ENCODE assay signal across 8 cellular contexts in the genomic region with DNA sequence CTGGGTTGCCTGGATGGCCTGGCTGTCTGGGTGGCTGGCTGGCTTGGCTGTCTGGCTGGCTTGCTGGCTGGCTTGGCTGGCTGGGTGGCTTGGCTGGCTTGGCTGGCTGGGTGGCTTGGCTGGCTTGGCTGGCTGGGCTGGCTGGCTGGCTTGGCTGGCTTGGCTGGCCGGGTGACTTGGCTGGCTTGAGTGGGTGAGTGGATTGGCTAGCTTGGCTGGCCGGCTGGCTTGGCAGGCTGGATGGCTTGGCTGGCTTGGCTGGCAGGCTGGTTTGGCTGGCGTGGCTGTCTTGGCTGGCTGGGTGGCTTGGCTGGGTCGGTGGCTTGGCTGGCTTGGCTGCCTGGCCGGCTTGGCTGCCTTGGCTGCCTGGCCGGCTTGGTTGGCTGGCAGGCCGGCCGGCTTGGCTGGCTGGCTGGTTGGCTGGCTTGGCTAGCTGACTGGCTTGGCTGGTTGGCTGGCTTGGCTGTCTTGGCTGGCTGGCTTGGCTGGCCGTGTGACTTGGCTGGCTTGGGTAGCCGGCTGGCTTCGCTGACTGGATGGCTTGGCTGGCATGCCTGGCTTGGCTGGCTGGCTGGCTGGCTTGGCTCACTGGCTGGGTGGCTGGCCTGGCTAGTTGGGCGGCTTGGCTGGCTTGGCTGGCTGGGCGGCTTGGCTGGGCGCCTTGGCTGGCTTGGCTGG.
DNase-seq lines count a peak whose midpoint lies in the region; ATAC-seq, FAIRE-seq and TF ChIP-seq lines count a peak whose summit lies in the region.
"Not testable (repeated sequence)": the region's sequence is repeated elsewhere in the genome, so short reads cannot be mapped to it uniquely, and the experiment has no call there.

No MANE protein-coding gene starts in this region.

- H3K27me3 Mint-ChIP-seq in activated T-cell treated with anti-CD3 and anti-CD28 coated beads, Interleukin-2, amount 50 U/mL, for 4 hours (ENCODE audit: low read depth); nephron progenitor cell (ENCODE audit: low read depth, poor library complexity): not testable (repeated sequence)

- H3K27me3 ChIP-seq in bronchial epithelial cell (ENCODE audit: control insufficient read depth, insufficient read depth, low read length): not testable (repeated sequence)

- ATAC-seq in activated T-cell treated with anti-CD3 and anti-CD28 coated beads, Interleukin-2, amount 50 U/mL, for 4 hours: peak in 1 of 2 donors; percentile 44
- not testable (repeated sequence) for ATAC-seq in left cardiac atrium

- H3K4me3 ChIP-seq in bronchial epithelial cell (ENCODE audit: low read depth, low read length): not testable (repeated sequence)

- not testable (repeated sequence) for H3K4me1 Mint-ChIP-seq in activated T-cell treated with anti-CD3 and anti-CD28 coated beads, Interleukin-2, amount 50 U/mL, for 4 hours (ENCODE audit: low read depth); nephron progenitor cell

- not testable (repeated sequence) for H3K9me3 Mint-ChIP-seq in activated T-cell treated with anti-CD3 and anti-CD28 coated beads, Interleukin-2, amount 50 U/mL, for 4 hours
- peaks cover 17% of the 10 kb centered on the region for H3K9me3 Mint-ChIP-seq in nephron progenitor cell

- not testable (repeated sequence) for H3K4me3 Mint-ChIP-seq in activated T-cell treated with anti-CD3 and anti-CD28 coated beads, Interleukin-2, amount 50 U/mL, for 4 hours; nephron progenitor cell

- H3K36me3 ChIP-seq in bronchial epithelial cell (ENCODE audit: control insufficient read depth, insufficient read depth, low read length): not testable (repeated sequence)

- intact Hi-C loops in left cardiac atrium (cut with DNase I): not testable (repeated sequence)

- TF ChIP-seq CTCF in bronchial epithelial cell (IDR thresholded peaks at IDR 0.05; ENCODE audit: insufficient read depth, low read length, severe bottlenecking); nephron progenitor cell (IDR thresholded peaks at IDR 0.05): not testable (repeated sequence)

- DNase-seq in AG08395 (ENCODE audit: low spot score): peak; percentile 1
- peak; percentile 60 for DNase-seq in H4 (ENCODE audit: low spot score)
- DNase-seq in T-helper 9 cell: peak; percentile 33
- peak; percentile 41 for DNase-seq in activated T-cell treated with anti-CD3 and anti-CD28 coated beads, Interleukin-2, amount 50 U/mL, for 4 hours
- DNase-seq in bronchial epithelial cell (ENCODE audit: low read depth): peak; percentile 0
- peak; percentile 71 for DNase-seq in left cardiac atrium
- peak; percentile 38 for DNase-seq in nephron progenitor cell
- DNase-seq in stimulated activated CD4-positive, alpha-beta T cell treated with anti-CD3 and anti-CD28 coated beads, Interleukin-4, amount 100 ng/mL, for 4 hours: peak; percentile 27 to 37

- not testable (repeated sequence) for H3K36me3 Mint-ChIP-seq in activated T-cell treated with anti-CD3 and anti-CD28 coated beads, Interleukin-2, amount 50 U/mL, for 4 hours (ENCODE audit: insufficient read depth); nephron progenitor cell (ENCODE audit: low read depth)

- FAIRE-seq in bronchial epithelial cell (lab: Jason Lieb, UNC): not testable (repeated sequence)

- not testable (repeated sequence) for H3K27ac Mint-ChIP-seq in nephron progenitor cell

Comparison
In these comparisons a context has a peak if more than half of its experiments do, and no peak if none do; other contexts are left out.
1. DNase-seq: peak in every context shown above with its lines; median percentile 71 in left cardiac atrium; 60 in H4; 41 in activated T-cell treated with anti-CD3 and anti-CD28 coated beads, Interleukin-2, amount 50 U/mL, for 4 hours; 38 in nephron progenitor cell; 33 in T-helper 9 cell; 32 in stimulated activated CD4-positive, alpha-beta T cell treated with anti-CD3 and anti-CD28 coated beads, Interleukin-4, amount 100 ng/mL, for 4 hours; 1 in AG08395; 0 in bronchial epithelial cell.